Comparison of ENCODE assay signal across 8 cellular contexts in the genomic region with DNA sequence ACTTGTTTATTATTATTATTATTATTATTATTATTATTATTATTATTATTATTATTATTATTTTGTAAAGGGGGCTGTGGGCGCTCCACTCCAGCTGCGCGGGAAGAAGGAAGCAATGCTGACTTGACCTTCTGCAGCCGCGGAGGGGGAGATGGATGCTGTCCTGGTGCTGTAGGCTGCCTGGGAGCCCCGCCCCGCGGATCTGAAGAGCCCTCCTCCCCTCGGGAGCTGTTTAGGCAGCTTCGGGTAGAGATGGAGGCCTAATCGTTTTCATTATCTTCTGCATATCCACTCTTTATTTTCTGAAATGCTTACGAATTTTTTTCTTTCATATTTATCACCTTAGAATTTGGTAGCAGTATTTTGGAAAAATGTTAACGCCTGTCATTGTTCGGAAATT.
DNase-seq lines count a peak whose midpoint lies in the region; ATAC-seq and TF ChIP-seq lines count a peak whose summit lies in the region.

No MANE protein-coding gene starts in this region.

- H3K4me2 ChIP-seq in hepatocyte: peak overlapping the region; percentile 68

- H2AFZ ChIP-seq in hepatocyte: no peak overlapping the region

- H4K20me1 ChIP-seq in hepatocyte (ENCODE audit: insufficient read depth, poor library complexity, severe bottlenecking): no peaks in the 10 kb centered on the region

- no peaks in the 10 kb centered on the region for H3K36me3 ChIP-seq in ascending aorta
- no peaks in the 10 kb centered on the region for H3K36me3 ChIP-seq in hepatocyte (replicated peaks; ENCODE audit: insufficient read depth, low read depth)

- H3K4me3 ChIP-seq in ascending aorta: peak overlapping the region in 1 of 2 donors; percentile 27
- H3K4me3 ChIP-seq in hepatocyte: no peak overlapping the region

- no peak for TF ChIP-seq CTCF in ascending aorta (IDR thresholded peaks at IDR 0.05)
- TF ChIP-seq CTCF in hepatocyte (IDR thresholded peaks at IDR 0.05; ENCODE audit: poor library complexity): no peak

- no peak for ATAC-seq in HG02884 (IDR thresholded peaks at IDR 0.05; ENCODE audit: unreplicated experiment)

- intact Hi-C loops in ascending aorta (cut with DNase I): loop anchor here (2.0 to 10.0 kb wide), 6 partner anchors 33 to 879 kb away; partner anchors contain the start of gene KLF6

- no peaks in the 10 kb centered on the region for H3K79me2 ChIP-seq in hepatocyte

- WGBS in hepatocyte (ENCODE audit: low lambda C conversion rate, missing lambda C conversion rate): 31% methylated on average over 14 of the region's 14 CpGs

- H3K4me1 ChIP-seq in ascending aorta (peaks cover 3 to 30% of the 10 kb centered on the region in 2 donors), hepatocyte (ENCODE audit: insufficient read depth) (peaks cover 29% of the 10 kb centered on the region)

- peak; percentile 76 for DNase-seq in ELF-1 (ENCODE audit: low read depth, low spot score)
- peak in 1 of 2 donors; percentile 78 for DNase-seq in ascending aorta (ENCODE audit: low spot score in 2 of 2)
- DNase-seq in hepatocyte (ENCODE audit: low spot score): peak; percentile 67
- DNase-seq in retina: peak; percentile 36
- no peak for DNase-seq in NCI-H1105 (lab: John Stamatoyannopoulos, UW)
- DNase-seq in amygdala (lab: John Stamatoyannopoulos, UW): no peak
- no peak for DNase-seq in stimulated activated CD4-positive, alpha-beta T cell treated with anti-CD3 and anti-CD28 coated beads, Interleukin-4, amount 100 ng/mL, for 1 hour

- H3K27me3 ChIP-seq in ascending aorta (no peaks in the 10 kb centered on the region), hepatocyte (no peaks in the 10 kb centered on the region)

- H3K9me3 ChIP-seq in ascending aorta: no peaks in the 10 kb centered on the region
- H3K9me3 ChIP-seq in hepatocyte (ENCODE audit: low read depth): no peaks in the 10 kb centered on the region

- peak overlapping the region; percentile 87 for H3K27ac ChIP-seq in ascending aorta
- peak overlapping the region; percentile 96 for H3K27ac ChIP-seq in hepatocyte

- H3K9me2 ChIP-seq in hepatocyte (replicated peaks; ENCODE audit: insufficient read depth): no peaks in the 10 kb centered on the region

Comparison
In these comparisons a context has a peak if more than half of its experiments do, and no peak if none do; other contexts are left out.
1. DNase-seq: peak in ELF-1 (single experiment), hepatocyte (single experiment) and retina (single experiment); none in NCI-H1105 (single experiment), amygdala (0 of 56) and stimulated activated CD4-positive, alpha-beta T cell treated with anti-CD3 and anti-CD28 coated beads, Interleukin-4, amount 100 ng/mL, for 1 hour (single experiment).